Comparison of ENCODE assay signal across 8 cellular contexts in the genomic region with DNA sequence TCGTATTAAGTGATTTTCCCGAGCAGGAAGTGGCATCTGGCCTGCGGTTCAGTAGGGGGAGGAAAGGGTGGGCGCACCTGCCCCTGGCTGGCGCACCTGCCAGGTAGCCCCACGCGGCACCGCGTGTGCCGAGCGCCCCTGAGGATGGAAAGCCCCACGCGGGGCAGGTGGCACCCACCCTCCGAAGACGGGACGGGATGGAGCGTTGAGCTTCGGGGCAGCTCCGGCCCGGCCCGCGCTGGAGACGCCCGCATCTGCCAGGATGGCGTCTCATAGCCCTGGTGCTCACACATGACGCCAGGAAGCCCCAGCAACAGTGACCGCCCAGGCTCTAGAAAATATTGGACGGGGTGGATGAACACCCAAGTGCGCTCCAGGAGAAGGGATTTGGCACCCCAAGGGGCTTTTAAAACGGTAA. TPM values are rescaled to one million over a fixed set of nuclear protein-coding genes. Genes with fewer than 3 reads are reported as not detected.
DNase-seq lines count a peak whose midpoint lies in the region; ATAC-seq and TF ChIP-seq lines count a peak whose summit lies in the region.

No MANE protein-coding gene starts in this region.

- H3F3A ChIP-seq in SK-N-SH (replicated peaks; ENCODE audit: insufficient read depth) = no peaks in the 10 kb centered on the region

- TF ChIP-seq RAD21 in SK-N-SH (IDR thresholded peaks at IDR 0.05; ENCODE audit: low read length) = no peak

- 0 out of 2 replicates have a peak, but pooled peaks cover 3% of the 10 kb centered on the region for H4K20me1 ChIP-seq in SK-N-SH (ENCODE audit: insufficient read depth)

- H3K9me3 ChIP-seq in SK-N-SH (no peaks in the 10 kb centered on the region), heart left ventricle (no peaks in the 10 kb centered on the region)

- H3K36me3 ChIP-seq in SK-N-SH (replicated peaks in 1 of 2; ENCODE audit: control insufficient read depth in 1 of 2, insufficient read depth in 2 of 2, low read length in 1 of 2) = no peaks in the 10 kb centered on the region
- H3K36me3 ChIP-seq in heart left ventricle = no peaks in the 10 kb centered on the region

- no peaks in the 10 kb centered on the region for H3K9me2 ChIP-seq in SK-N-SH

- TF ChIP-seq CTCF in SK-N-SH (IDR thresholded peaks at IDR 0.05) (no peak), heart left ventricle (IDR thresholded peaks at IDR 0.05) (no peak)

- TF ChIP-seq POLR2A in heart left ventricle (IDR thresholded peaks at IDR 0.05) = no peak

- H3K4me3 ChIP-seq in SK-N-SH (ENCODE audit: low read depth in 2 of 2, low read length in 1 of 2) (peak overlapping the region in 1 of 2 experiments; percentile 23; a peak in 1 of 4 replicates), heart left ventricle (peak overlapping the region; percentile 35 to 88 (median 60)), skin epidermis (peak overlapping the region in 6 of 7 experiments; percentile 46 to 78 (median 50))

- H3K27me3 ChIP-seq in SK-N-SH (ENCODE audit: insufficient read depth) = peaks cover 76% of the 10 kb centered on the region
- H3K27me3 ChIP-seq in heart left ventricle = peaks cover 0 to 54% (median 0%) of the 10 kb centered on the region in 9 donors

- H3K4me1 ChIP-seq in SK-N-SH (ENCODE audit: control insufficient read depth in 1 of 2, insufficient read depth in 2 of 2, low read depth in 1 of 2, low read length in 1 of 2) (no peaks in the 10 kb centered on the region; a peak in 1 of 4 replicates), heart left ventricle (peaks cover 0 to 42% (median 24%) of the 10 kb centered on the region in 12 donors)

- ATAC-seq in SK-N-SH treated with all-trans-retinoic acid at 6 μM for 48 hours (no peak), heart left ventricle (peak in 3 of 4 donors; percentile 5 to 30 (median 9)), HG02970 (IDR thresholded peaks at IDR 0.05; ENCODE audit: low FRiP score, unreplicated experiment) (no peak)
- ATAC-seq in activated CD8-positive, alpha-beta T cell treated with anti-CD3 and anti-CD28 coated beads, Interleukin-2, amount 10 ng/mL, durations not matched to agents 7 days and 5 days = peak; percentile 20

- no peaks in the 10 kb centered on the region for H3K36me3 Mint-ChIP-seq in activated CD8-positive, alpha-beta T cell treated with anti-CD3 and anti-CD28 coated beads, Interleukin-2, amount 10 ng/mL, durations not matched to agents 7 days and 5 days (ENCODE audit: low read depth)

- H3K4me1 Mint-ChIP-seq in activated CD8-positive, alpha-beta T cell treated with anti-CD3 and anti-CD28 coated beads, Interleukin-2, amount 10 ng/mL, durations not matched to agents 7 days and 5 days (ENCODE audit: low read depth) = peaks cover 15% of the 10 kb centered on the region

- H3K27ac Mint-ChIP-seq in activated CD8-positive, alpha-beta T cell treated with anti-CD3 and anti-CD28 coated beads, Interleukin-2, amount 10 ng/mL, durations not matched to agents 7 days and 5 days = no peak overlapping the region

- intact Hi-C loops in heart left ventricle (cut with DNase I) = loop anchor here in 5 of 10 donors (1.0 to 10.0 kb wide), 7 partner anchors 64 to 642 kb away; a partner anchor contains a TSS

- H3K9ac ChIP-seq in SK-N-SH = no peak overlapping the region

- no peaks in the 10 kb centered on the region for H3K9me3 Mint-ChIP-seq in activated CD8-positive, alpha-beta T cell treated with anti-CD3 and anti-CD28 coated beads, Interleukin-2, amount 10 ng/mL, durations not matched to agents 7 days and 5 days (ENCODE audit: insufficient read depth)

- H3K27ac ChIP-seq in SK-N-SH (ENCODE audit: low read depth in 2 of 2, low read length in 1 of 2) (no peak overlapping the region), heart left ventricle (peak overlapping the region; percentile 87 to 97 (median 95)), skin epidermis (peak overlapping the region in 19 of 21 experiments; percentile 56 to 96 (median 87))

- H3K4me2 ChIP-seq in SK-N-SH = peak overlapping the region; percentile 47; the same call in 1 of the 2 replicates

- no peaks in the 10 kb centered on the region for H3K79me2 ChIP-seq in SK-N-SH (ENCODE audit: insufficient read depth)

- no peak for TF ChIP-seq EP300 in SK-N-SH (IDR thresholded peaks at IDR 0.05; ENCODE audit: borderline replicate concordance in 1 of 2, low read depth in 1 of 2, low read length in 1 of 2)

- peak overlapping the region; percentile 74 for H3K4me3 Mint-ChIP-seq in activated CD8-positive, alpha-beta T cell treated with anti-CD3 and anti-CD28 coated beads, Interleukin-2, amount 10 ng/mL, durations not matched to agents 7 days and 5 days

- 7% methylated on average over 6 of the region's 30 CpGs for WGBS in SK-N-SH (ENCODE audit: low lambda C conversion rate)
- 3 to 10% (median 8%) methylated on average over 16 to 30 of the region's 30 CpGs for WGBS in heart left ventricle, 4 donors

- DNase-seq in SK-N-SH = no peak
- DNase-seq in activated CD8-positive, alpha-beta T cell treated with anti-CD3 and anti-CD28 coated beads, Interleukin-2, amount 10 ng/mL, durations not matched to agents 7 days and 5 days = no peak
- peak in 2 of 5 donors; percentile 63 to 72 for DNase-seq in heart left ventricle
- DNase-seq in SW480 (ENCODE audit: low spot score) = no peak
- DNase-seq in medulla oblongata (ENCODE audit: extremely low spot score) = no peak

- H2AFZ ChIP-seq in SK-N-SH (ENCODE audit: low read depth) = no peak overlapping the region

- H3K27me3 Mint-ChIP-seq in activated CD8-positive, alpha-beta T cell treated with anti-CD3 and anti-CD28 coated beads, Interleukin-2, amount 10 ng/mL, durations not matched to agents 7 days and 5 days (ENCODE audit: low read depth) = peaks cover 36% of the 10 kb centered on the region

- POLR2A ChIA-PET in SK-N-SH (lab: Yijun Ruan, JAX) = no interaction called here
- POLR2A ChIA-PET in activated CD8-positive, alpha-beta T cell treated with anti-CD3 and anti-CD28 coated beads, Interleukin-2, amount 10 ng/mL, durations not matched to agents 7 days and 5 days (lab: Charles Lee) = interaction anchor here (0.6 to 1.3 kb wide), 2 partner anchors 10 to 131 kb away, joined by 3 to 4 read pairs; no protein-coding TSS in a partner anchor

- CTCF ChIA-PET in SK-N-SH (lab: Yijun Ruan, JAX) = interaction anchor here (0.7 to 2.0 kb wide), 3 partner anchors 13 to 252 kb away, joined by 3 to 13 read pairs (median 4); no protein-coding TSS in a partner anchor
- CTCF ChIA-PET in activated CD8-positive, alpha-beta T cell treated with anti-CD3 and anti-CD28 coated beads, Interleukin-2, amount 10 ng/mL, durations not matched to agents 7 days and 5 days (lab: Charles Lee) = interaction anchor here (0.8 to 1.7 kb wide), 5 partner anchors 9 to 129 kb away, joined by 3 to 12 read pairs (median 4); no protein-coding TSS in a partner anchor

TF ChIP-seq in SK-N-SH, 30 proteins besides CTCF, POLR2A, EP300 and RAD21:
- no peak for TF ChIP-seq FOSL2 (IDR thresholded peaks at IDR 0.05; ENCODE audit: borderline replicate concordance, low read depth)

TF ChIP-seq in SK-N-SH treated with all-trans-retinoic acid at 6 μM for 48 hours, 23 proteins besides CTCF, POLR2A, EP300 and RAD21:
- TF ChIP-seq PPARA (CRISPR knock-in tag; IDR thresholded peaks at IDR 0.05; ENCODE audit: borderline replicate concordance) = no peak
- TF ChIP-seq, protein P1, sequence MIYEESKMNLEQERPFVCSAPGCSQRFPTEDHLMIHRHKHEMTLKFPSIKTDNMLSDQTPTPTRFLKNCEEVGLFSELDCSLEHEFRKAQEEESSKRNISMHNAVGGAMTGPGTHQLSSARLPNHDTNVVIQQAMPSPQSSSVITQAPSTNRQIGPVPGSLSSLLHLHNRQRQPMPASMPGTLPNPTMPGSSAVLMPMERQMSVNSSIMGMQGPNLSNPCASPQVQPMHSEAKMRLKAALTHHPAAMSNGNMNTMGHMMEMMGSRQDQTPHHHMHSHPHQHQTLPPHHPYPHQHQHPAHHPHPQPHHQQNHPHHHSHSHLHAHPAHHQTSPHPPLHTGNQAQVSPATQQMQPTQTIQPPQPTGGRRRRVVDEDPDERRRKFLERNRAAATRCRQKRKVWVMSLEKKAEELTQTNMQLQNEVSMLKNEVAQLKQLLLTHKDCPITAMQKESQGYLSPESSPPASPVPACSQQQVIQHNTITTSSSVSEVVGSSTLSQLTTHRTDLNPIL (CRISPR knock-in tag; IDR thresholded peaks at IDR 0.05; ENCODE audit: low read depth) = no peak
- no peak for TF ChIP-seq BACH2 (CRISPR knock-in tag; IDR thresholded peaks at IDR 0.05; ENCODE audit: borderline replicate concordance)

RNA-seq across cellular contexts. Expression of a gene that starts 2.5 kb away (rescaled TPM):
- polyA plus RNA-seq in SK-N-SH (2012; rRNA removed) (0.02 TPM in 1 of 2 replicates, not detected in the other), heart left ventricle (10 to 100 TPM in 1 of 2 donors, 1 to 10 TPM in 1; 6.5 to 10.5 TPM)
- not detected in 2 replicates for polyA plus RNA-seq in SK-N-SH (2012; cell fraction: cytosol; rRNA removed)
- not detected in 2 replicates for polyA plus RNA-seq in SK-N-SH (2012; cell fraction: nucleus; rRNA removed)
- total RNA-seq in activated CD8-positive, alpha-beta T cell treated with anti-CD3 and anti-CD28 coated beads, Interleukin-2, amount 10 ng/mL, durations not matched to agents 7 days and 5 days = 10 to 100 TPM; 26.5 to 28.1 TPM
- total RNA-seq in heart left ventricle = 10 to 100 TPM; 11.1 to 26.7 (median 15.7) TPM

Comparison
In these comparisons a context has a peak if more than half of its experiments do, and no peak if none do; other contexts are left out.
1. H3K27ac ChIP-seq: peak in heart left ventricle (12 of 12) and skin epidermis (19 of 21); none in SK-N-SH (0 of 2).
2. ATAC-seq: peak in activated CD8-positive, alpha-beta T cell treated with anti-CD3 and anti-CD28 coated beads, Interleukin-2, amount 10 ng/mL, durations not matched to agents 7 days and 5 days (single experiment) and heart left ventricle (3 of 4); none in SK-N-SH treated with all-trans-retinoic acid at 6 μM for 48 hours (single experiment) and HG02970 (single experiment).